ENCODE assay signal across 27 cellular contexts in the genomic region with DNA sequence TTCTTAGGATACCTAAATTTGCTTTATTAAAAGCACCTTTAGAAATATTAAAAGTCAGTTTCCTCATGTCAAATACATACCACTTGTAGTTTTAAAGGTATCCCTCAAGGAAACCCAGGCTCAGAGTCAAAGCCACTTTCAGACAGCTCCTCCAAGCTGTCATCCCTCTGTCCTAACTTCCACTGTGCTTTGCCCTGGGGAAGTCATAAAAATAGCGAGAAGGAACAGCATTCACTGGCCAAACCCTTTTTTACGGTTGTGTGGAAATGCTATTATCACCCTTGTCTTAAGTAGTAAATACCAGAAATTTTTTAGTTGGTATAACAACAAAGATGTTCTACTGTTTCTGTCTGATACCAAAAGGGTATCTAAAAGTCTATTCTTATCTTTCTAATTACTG.
"Had no signal": no experiment of that assay in that cellular context is flagged by ENCODE, and none has a peak within 500 bp of the region (broad histone marks: within the 10 kb centered on the region; RNA-seq: fewer than 3 reads in every experiment).

No MANE protein-coding gene starts in this region.

- ATAC-seq: foreskin keratinocyte; left cardiac atrium; left lung; natural killer cell; psoas muscle; right cardiac atrium; stimulated activated naive CD8-positive, alpha-beta T cell treated with anti-CD3 and anti-CD28 coated beads, Interleukin-15, amount 100 ng/mL, for 72 hours; upper lobe of right lung had no signal

- DNase-seq: colonic mucosa; effector CD8-positive, alpha-beta T cell; endodermal cell; foreskin keratinocyte; head of caudate nucleus; left cardiac atrium; left lung; mesenchymal stem cell; midbrain; natural killer cell; occipital lobe; ovary; posterior cingulate gyrus; psoas muscle; right cardiac atrium; small intestine; stimulated activated CD4-positive, alpha-beta T cell treated with anti-CD3 and anti-CD28 coated beads, Interleukin-12 subunit alpha, Interleukin-12 subunit beta, amount 100 ng/mL, for 4 hours; stimulated activated CD4-positive, alpha-beta T cell treated with anti-CD3 and anti-CD28 coated beads, Interleukin-1b, Interleukin-23, amount 100 ng/mL, for 48 hours; stimulated activated CD4-positive, alpha-beta T cell treated with anti-CD3 and anti-CD28 coated beads, Interleukin-4, amount 100 ng/mL, for 1 hour; stimulated activated CD8-positive, alpha-beta memory T cell treated with anti-CD3 and anti-CD28 coated beads, Interleukin-4, amount 100 ng/mL, for 48 hours; stimulated activated naive CD4-positive, alpha-beta T cell; stimulated activated naive CD8-positive, alpha-beta T cell treated with anti-CD3 and anti-CD28 coated beads, Interleukin-15, amount 100 ng/mL, for 72 hours; transverse colon; upper lobe of right lung; uterus had no signal

- H3K27me3 ChIP-seq: colonic mucosa, esophagus muscularis mucosa, foreskin keratinocyte, left lung, ovary, suprapubic skin, transverse colon, upper lobe of right lung, uterus had no signal

- H3K4me1 ChIP-seq: colonic mucosa, esophagus muscularis mucosa, foreskin keratinocyte, left lung, psoas muscle, suprapubic skin, transverse colon, upper lobe of right lung, uterus had no signal

- H3K27ac ChIP-seq: colonic mucosa, esophagus muscularis mucosa, foreskin keratinocyte, left lung, ovary, psoas muscle, suprapubic skin, transverse colon, upper lobe of right lung, uterus had no signal

- H3K4me3 ChIP-seq: colonic mucosa, esophagus muscularis mucosa, left lung, ovary, psoas muscle, suprapubic skin, transverse colon, upper lobe of right lung, uterus had no signal

- H3K9me3 ChIP-seq: colonic mucosa, left lung, ovary, psoas muscle, suprapubic skin, transverse colon, upper lobe of right lung, uterus had no signal

- H3K36me3 ChIP-seq: colonic mucosa, esophagus muscularis mucosa, left lung, ovary, suprapubic skin, transverse colon, upper lobe of right lung, uterus had no signal
